ENCODE assay signal across 16 cellular contexts in the genomic region with DNA sequence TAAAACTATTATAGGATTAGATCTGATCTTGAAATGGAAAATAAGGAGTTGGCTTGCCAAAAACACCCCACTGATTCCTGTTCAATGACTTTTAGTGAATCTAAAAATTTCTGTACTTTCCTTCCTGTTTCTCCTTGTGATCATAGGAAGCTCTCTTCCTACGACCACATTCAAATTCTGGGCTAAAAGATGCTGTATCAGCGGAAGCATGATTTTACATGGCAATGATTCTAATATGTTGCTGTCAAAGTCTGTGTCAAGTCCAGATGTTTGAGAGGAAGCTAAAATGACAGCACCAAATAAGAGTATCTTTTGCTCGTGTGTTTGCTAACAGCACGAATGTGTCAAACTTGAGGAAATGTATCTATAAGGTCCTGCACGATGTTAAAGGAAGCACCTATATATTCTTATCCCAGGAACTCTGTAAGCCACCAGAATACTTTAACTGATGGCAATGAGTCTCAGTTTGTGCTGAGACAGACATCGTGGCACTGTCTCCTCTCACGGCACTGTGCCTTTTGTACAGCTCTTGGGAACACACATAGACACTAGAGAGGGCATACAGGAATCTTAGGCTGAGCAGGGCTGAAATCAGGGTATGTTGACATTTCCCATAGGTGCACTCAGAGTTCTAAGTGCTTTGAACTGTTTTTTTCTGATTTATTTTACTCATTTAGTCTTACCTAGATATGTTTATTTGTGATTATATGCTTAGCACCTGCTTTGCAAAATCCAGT.
"Had no signal": no experiment of that assay in that cellular context is flagged by ENCODE, and none has a peak within 500 bp of the region (broad histone marks: within the 10 kb centered on the region; RNA-seq: fewer than 3 reads in every experiment).

No MANE protein-coding gene starts in this region.

- H3K9me3 ChIP-seq: gastrocnemius medialis, lower lobe of right lung had no signal

- H3K9me3 Mint-ChIP-seq: memory B cell, mesothelial cell of epicardium, natural killer cell, neural crest cell had no signal

- DNase-seq: cortex of kidney; dorsolateral prefrontal cortex; effector CD8-positive, alpha-beta T cell; gastrocnemius medialis; islet precursor cell; lower lobe of right lung; natural killer cell; posterior cingulate gyrus; small intestine; stimulated activated CD4-positive, alpha-beta T cell treated with anti-CD3 and anti-CD28 coated beads, Interleukin-12 subunit alpha, Interleukin-12 subunit beta, amount 100 ng/mL, for 4 hours; stimulated activated naive CD4-positive, alpha-beta T cell treated with Interleukin-2 at 50 U/mL for 16 hours; trophoblast cell had no signal

- H3K27ac Mint-ChIP-seq: memory B cell, mesothelial cell of epicardium, natural killer cell had no signal

- H3K4me3 ChIP-seq: dorsolateral prefrontal cortex, gastrocnemius medialis, lower lobe of right lung had no signal

- H3K4me1 ChIP-seq: gastrocnemius medialis, lower lobe of right lung had no signal

- H3K27ac ChIP-seq: dorsolateral prefrontal cortex, gastrocnemius medialis, lower lobe of right lung had no signal

- H3K36me3 Mint-ChIP-seq: memory B cell, mesothelial cell of epicardium, natural killer cell had no signal

- FAIRE-seq: small intestine had no signal

- H3K36me3 ChIP-seq: gastrocnemius medialis, lower lobe of right lung had no signal

- H3K4me3 Mint-ChIP-seq: memory B cell, mesothelial cell of epicardium, natural killer cell, neural crest cell had no signal

- ATAC-seq: gastrocnemius medialis, left lobe of liver, lower lobe of right lung, natural killer cell had no signal

- H3K4me1 Mint-ChIP-seq: memory B cell, mesothelial cell of epicardium, natural killer cell had no signal

- H3K27me3 ChIP-seq: dorsolateral prefrontal cortex, gastrocnemius medialis had no signal
